In genomic region chr14:42424501-42424900, GRCh38 we compare ENCODE assay signal across 24 cellular contexts.
"Had no signal": no experiment of that assay in that cellular context is flagged by ENCODE, and none has a peak within 500 bp of the region (broad histone marks: within the 10 kb centered on the region; RNA-seq: fewer than 3 reads in every experiment).

No MANE protein-coding gene starts in this region.

- H3K27me3 ChIP-seq: esophagus muscularis mucosa, heart right ventricle, neural progenitor cell, sigmoid colon, vagina had no signal

- H3K27ac ChIP-seq: esophagus muscularis mucosa, heart right ventricle, lower lobe of right lung, neural progenitor cell, sigmoid colon, thoracic aorta, vagina had no signal

- ATAC-seq: activated CD4-positive, alpha-beta T cell treated with anti-CD3 and anti-CD28 coated beads for 36 hours; activated T-cell treated with anti-CD3 and anti-CD28 coated beads, Interleukin-2, amount 50 U/mL, for 4 hours; heart right ventricle; lower lobe of right lung; naive thymus-derived CD4-positive, alpha-beta T cell had no signal

- H3K9ac ChIP-seq: neural progenitor cell had no signal

- H3K9me3 ChIP-seq: esophagus muscularis mucosa, heart right ventricle, lower lobe of right lung, thoracic aorta, vagina had no signal

- H3K4me3 ChIP-seq: esophagus muscularis mucosa, heart right ventricle, lower lobe of right lung, neural progenitor cell, sigmoid colon, thoracic aorta, vagina had no signal

- H3K4me2 ChIP-seq: neural progenitor cell had no signal

- DNase-seq: activated B cell treated with CpG ODN at 0.5 μM for 24 hours; activated CD4-positive, alpha-beta T cell treated with anti-CD3 and anti-CD28 coated beads for 36 hours; activated CD4-positive, alpha-beta T cell treated with anti-CD3 and anti-CD28 coated beads, Interleukin-2, amount 50 U/mL, for 4 hours; activated CD8-positive, alpha-beta memory T cell treated with anti-CD3 and anti-CD28 coated beads for 24 hours; activated CD8-positive, alpha-beta memory T cell treated with anti-CD3 and anti-CD28 coated beads, Interleukin-2, amount 50 U/mL, for 4 hours; activated naive CD4-positive, alpha-beta T cell; activated naive CD8-positive, alpha-beta T cell treated with anti-CD3 and anti-CD28 coated beads for 36 hours; activated T-cell treated with anti-CD3 and anti-CD28 coated beads, Interleukin-2, amount 50 U/mL, for 4 hours; amygdala; effector memory CD4-positive, alpha-beta T cell; foreskin fibroblast; heart right ventricle; kidney; lower lobe of right lung; naive thymus-derived CD4-positive, alpha-beta T cell; sigmoid colon; stimulated activated CD4-positive, alpha-beta T cell treated with anti-CD3 and anti-CD28 coated beads, Interleukin-2, amount 100 ng/mL, for 48 hours; stimulated activated CD8-positive, alpha-beta memory T cell treated with anti-CD3 and anti-CD28 coated beads, Interleukin-4, amount 100 ng/mL, for 48 hours; stimulated activated naive CD4-positive, alpha-beta T cell; T1000 had no signal

- H3K4me1 ChIP-seq: esophagus muscularis mucosa, heart right ventricle, lower lobe of right lung, neural progenitor cell, sigmoid colon, vagina had no signal

- H3K36me3 ChIP-seq: esophagus muscularis mucosa, heart right ventricle, lower lobe of right lung, neural progenitor cell, sigmoid colon, thoracic aorta, vagina had no signal

- H2AFZ ChIP-seq: neural progenitor cell had no signal
